Comparison of ENCODE assay signal across 13 cellular contexts in genomic region chr13:67147257-67148218, GRCh38.
A peak's percentile ranks its signal among the peaks of the same experiment; 100 is the strongest.
DNase-seq lines count a peak whose midpoint lies in the region; ATAC-seq lines count a peak whose summit lies in the region.
"Had no signal": no experiment of that assay in that cellular context is flagged by ENCODE, and none has a peak within 500 bp of the region (broad histone marks: within the 10 kb centered on the region; RNA-seq: fewer than 3 reads in every experiment).

No MANE protein-coding gene starts in this region.

- H2AFZ ChIP-seq in neuronal stem cell (ENCODE audit: low read length) = peak overlapping the region; percentile 70

- H3K27me3 ChIP-seq in SJCRH30 (no peaks in the 10 kb centered on the region), neuronal stem cell (ENCODE audit: control insufficient read depth in 3 of 3, insufficient read depth in 3 of 3, low read depth in 1 of 3, low read length in 3 of 3) (no peaks in the 10 kb centered on the region)
- H3K27me3 ChIP-seq: spleen had no signal

- H2BK5ac ChIP-seq in neuronal stem cell (ENCODE audit: low read length) = no peak overlapping the region

- no peak overlapping the region for H3K14ac ChIP-seq in neuronal stem cell (ENCODE audit: low read length)

- no peak overlapping the region for H2BK120ac ChIP-seq in neuronal stem cell (ENCODE audit: low read depth, low read length)

- H3K9me3 ChIP-seq in SJCRH30 (replicated peaks) (no peaks in the 10 kb centered on the region), neuronal stem cell (replicated peaks in 1 of 2; ENCODE audit: control insufficient read depth in 2 of 2, insufficient read depth in 1 of 2, low read depth in 1 of 2, low read length in 2 of 2) (no peaks in the 10 kb centered on the region)
- H3K9me3 ChIP-seq: spleen had no signal

- H3K4me1 ChIP-seq in SJCRH30 (peaks cover 35% of the 10 kb centered on the region), neuronal stem cell (ENCODE audit: control insufficient read depth in 2 of 2, insufficient read depth in 1 of 2, low read depth in 1 of 2, low read length in 2 of 2) (peaks cover 2 to 26% of the 10 kb centered on the region in 2 donors)

- no CpG with 5 or more reads among the region's 7 CpGs for WGBS in neuronal stem cell (ENCODE audit: extremely low coverage in 2 of 2, insufficient read length in 2 of 2, insufficient replicate concordance in 1 of 2), 2 donors

- H3K9ac ChIP-seq in neuronal stem cell (ENCODE audit: low read depth, low read length, poor library complexity) = no peak overlapping the region

- H4K8ac ChIP-seq in neuronal stem cell (ENCODE audit: low read depth, low read length) = no peak overlapping the region

- H2AK5ac ChIP-seq in neuronal stem cell (ENCODE audit: low read depth, low read length) = no peak overlapping the region

- H3K27ac ChIP-seq in SJCRH30 = peak overlapping the region; percentile 89
- no peak overlapping the region for H3K27ac ChIP-seq in neuronal stem cell (replicated peaks; ENCODE audit: low read length)

- H2BK15ac ChIP-seq in neuronal stem cell (ENCODE audit: low read length) = no peak overlapping the region

- H3K36me3 ChIP-seq in SJCRH30 = no peaks in the 10 kb centered on the region
- H3K36me3 ChIP-seq in neuronal stem cell (replicated peaks in 1 of 2; ENCODE audit: control insufficient read depth in 2 of 2, insufficient read depth in 2 of 2, low read length in 2 of 2) = no peaks in the 10 kb centered on the region
- H3K36me3 ChIP-seq: spleen had no signal

- no peak overlapping the region for H3K4ac ChIP-seq in neuronal stem cell (ENCODE audit: low read length)

- ATAC-seq in HG03045 (IDR thresholded peaks at IDR 0.05; ENCODE audit: unreplicated experiment) = no peak
- ATAC-seq: HCT116 had no signal

- H3K4me2 ChIP-seq in neuronal stem cell (ENCODE audit: insufficient read depth, low read length, poor library complexity, severe bottlenecking) = no peak overlapping the region

- no peak overlapping the region for H3K18ac ChIP-seq in neuronal stem cell (ENCODE audit: low read length)

- H3K4me3 ChIP-seq in SJCRH30 = peak overlapping the region; percentile 46
- peak overlapping the region in 1 of 2 donors; percentile 1 for H3K4me3 ChIP-seq in neuronal stem cell (ENCODE audit: low read length in 2 of 2)
- H3K4me3 ChIP-seq: spleen had no signal

- DNase-seq in ELF-1 (ENCODE audit: low read depth, low spot score) (peak; percentile 2), SJCRH30 (peak; percentile 67 to 77), fibroblast of the conjunctiva (ENCODE audit: low read depth) (peak; percentile 36), neuronal stem cell (ENCODE audit: low spot score) (no peak), NCI-H1105 treated with DMSO at 0.1 percent for 48 hours (lab: John Stamatoyannopoulos, UW) (no peak), NCI-H510A treated with DMSO at 0.1 percent for 48 hours (lab: John Stamatoyannopoulos, UW) (no peak), nucleus accumbens (lab: John Stamatoyannopoulos, UW) (no peak)
- DNase-seq: activated CD4-positive, CD25-positive, alpha-beta regulatory T cell treated with anti-CD3 and anti-CD28 coated beads, Interleukin-2, amount 50 U/mL, for 72 hours; cortex of kidney; NCI-H146; spleen had no signal

- H3K23ac ChIP-seq in neuronal stem cell (ENCODE audit: low read depth, low read length, poor library complexity) = no peak overlapping the region

- H2BK12ac ChIP-seq in neuronal stem cell (ENCODE audit: low read length) = no peak overlapping the region

- no peaks in the 10 kb centered on the region for H3K79me1 ChIP-seq in neuronal stem cell (ENCODE audit: low read depth, low read length)

- no peak overlapping the region for H4K91ac ChIP-seq in neuronal stem cell (ENCODE audit: low read depth, low read length, poor library complexity)

Comparison
In these comparisons a context has a peak if more than half of its experiments do, and no peak if none do; other contexts are left out.
1. DNase-seq: peak in ELF-1 (single experiment), SJCRH30 (2 of 2) and fibroblast of the conjunctiva (single experiment); none in neuronal stem cell (single experiment), NCI-H1105 treated with DMSO at 0.1 percent for 48 hours (single experiment), NCI-H510A treated with DMSO at 0.1 percent for 48 hours (single experiment) and nucleus accumbens (0 of 56).